In genomic region chr20:59398552-59399265, GRCh38 we compare ENCODE assay signal across 29 cellular contexts.
DNase-seq lines count a peak whose midpoint lies in the region; ATAC-seq and TF ChIP-seq lines count a peak whose summit lies in the region.
"Had no signal": no experiment of that assay in that cellular context is flagged by ENCODE, and none has a peak within 500 bp of the region (broad histone marks: within the 10 kb centered on the region; RNA-seq: fewer than 3 reads in every experiment).

No MANE protein-coding gene starts in this region.

- peak overlapping the region; percentile 65 for H3K4me2 ChIP-seq in BLaER1
- peak overlapping the region; percentile 41 for H3K4me2 ChIP-seq in neural cell (ENCODE audit: low read length)

- H3K27ac ChIP-seq in BLaER1, result no peak overlapping the region
- peak overlapping the region; percentile 45 for H3K27ac ChIP-seq in neural cell (ENCODE audit: low read length)
- H3K27ac ChIP-seq: coronary artery, parathyroid adenoma, SK-N-MC, skin epidermis, suprapubic skin, upper lobe of right lung had no signal

- no peaks in the 10 kb centered on the region for H3K36me3 Mint-ChIP-seq in activated CD4-positive, alpha-beta T cell treated with anti-CD3 and anti-CD28 coated beads for 36 hours (ENCODE audit: low read depth)
- H3K36me3 Mint-ChIP-seq: activated naive CD8-positive, alpha-beta T cell treated with anti-CD3 and anti-CD28 coated beads, Interleukin-2, amount 10 ng/mL, durations not matched to agents 7 days and 5 days had no signal

- TF ChIP-seq RAD21 in neural cell (conservative IDR thresholded peaks at IDR 0.05), result no peak

- H3K4me1 ChIP-seq in BLaER1, result peaks cover 43% of the 10 kb centered on the region

- H3K27me3 Mint-ChIP-seq in activated CD4-positive, alpha-beta T cell treated with anti-CD3 and anti-CD28 coated beads for 36 hours, result no peaks in the 10 kb centered on the region

- no peaks in the 10 kb centered on the region for H3K79me2 ChIP-seq in neural cell (replicated peaks; ENCODE audit: insufficient read depth, low read length)
- H3K79me2 ChIP-seq: parathyroid adenoma had no signal

- H3K9me3 ChIP-seq in BLaER1, result no peaks in the 10 kb centered on the region
- no peaks in the 10 kb centered on the region for H3K9me3 ChIP-seq in neural cell (ENCODE audit: low read length)
- H3K9me3 ChIP-seq: suprapubic skin, upper lobe of right lung had no signal

- no peak overlapping the region for H3K27ac Mint-ChIP-seq in activated CD4-positive, alpha-beta T cell treated with anti-CD3 and anti-CD28 coated beads for 36 hours
- H3K27ac Mint-ChIP-seq: activated naive CD8-positive, alpha-beta T cell treated with anti-CD3 and anti-CD28 coated beads, Interleukin-2, amount 10 ng/mL, durations not matched to agents 7 days and 5 days had no signal

- H3K36me3 ChIP-seq in BLaER1 (no peaks in the 10 kb centered on the region), neural cell (ENCODE audit: insufficient read depth, low read length) (no peaks in the 10 kb centered on the region)
- H3K36me3 ChIP-seq: suprapubic skin, upper lobe of right lung had no signal

- no peak overlapping the region for H2AFZ ChIP-seq in neural cell (ENCODE audit: low read depth, low read length)
- H2AFZ ChIP-seq: parathyroid adenoma had no signal

- no peaks in the 10 kb centered on the region for H3F3A ChIP-seq in neural cell (ENCODE audit: insufficient read depth, low read length, poor library complexity, severe bottlenecking)

- POLR2A ChIA-PET in activated CD4-positive, alpha-beta T cell treated with anti-CD3 and anti-CD28 coated beads for 36 hours (lab: Charles Lee), result no interaction called here

- ATAC-seq in activated CD4-positive, alpha-beta T cell treated with anti-CD3 and anti-CD28 coated beads for 36 hours, result no peak
- ATAC-seq in HG03521 (IDR thresholded peaks at IDR 0.05; ENCODE audit: unreplicated experiment), result no peak
- ATAC-seq in HG03565 (IDR thresholded peaks at IDR 0.05; ENCODE audit: unreplicated experiment), result no peak
- ATAC-seq: activated CD4-positive, CD25-positive, alpha-beta regulatory T cell treated with anti-CD3 and anti-CD28 coated beads, Interleukin-2, amount 50 U/mL, for 24 hours; left lobe of liver; upper lobe of right lung had no signal

- no peaks in the 10 kb centered on the region for H4K20me1 ChIP-seq in BLaER1
- H4K20me1 ChIP-seq in neural cell (ENCODE audit: insufficient read depth), result no peaks in the 10 kb centered on the region

- DNase-seq in activated CD4-positive, alpha-beta T cell treated with anti-CD3 and anti-CD28 coated beads for 36 hours, result peak; percentile 67
- no peak for DNase-seq in activated CD4-positive, alpha-beta T cell treated with anti-CD3 and anti-CD28 coated beads for 4 hours
- DNase-seq in RPMI8226, result peak; percentile 28
- no peak for DNase-seq in activated T-cell treated with anti-CD3 and anti-CD28 coated beads for 4 hours
- DNase-seq: activated naive CD8-positive, alpha-beta T cell treated with anti-CD3 and anti-CD28 coated beads, Interleukin-2, amount 10 ng/mL, durations not matched to agents 7 days and 5 days; AML-193; effector CD8-positive, alpha-beta T cell; GOT3; Kasumi-1; mesenchymal stem cell; NCI-H1436; NCI-H2081 treated with DMSO at 0.1 percent for 48 hours; NCI-H446 treated with DMSO at 0.1 percent for 48 hours; OCI-M1; stimulated activated naive CD4-positive, alpha-beta T cell treated with Interleukin-2 at 50 U/mL for 16 hours; T-helper 1 cell; upper lobe of right lung had no signal

- CTCF ChIA-PET in activated CD4-positive, alpha-beta T cell treated with anti-CD3 and anti-CD28 coated beads for 36 hours (lab: Charles Lee), result interaction anchor here (1.0 kb wide), 1 partner anchor 10 kb away, joined by 3 read pairs; no protein-coding TSS in a partner anchor

- H3K27me3 ChIP-seq in BLaER1, result peaks cover 14% of the 10 kb centered on the region; the same call in 1 of the 2 replicates
- H3K27me3 ChIP-seq in neural cell (ENCODE audit: insufficient read depth, low read depth, low read length), result no peaks in the 10 kb centered on the region

- no peak for TF ChIP-seq EP300 in neural cell (conservative IDR thresholded peaks at IDR 0.05; ENCODE audit: poor library complexity, severe bottlenecking)

- TF ChIP-seq CTCF in neural cell (IDR thresholded peaks at IDR 0.05; ENCODE audit: poor library complexity, severe bottlenecking), result no peak

- no peaks in the 10 kb centered on the region for H3K4me1 Mint-ChIP-seq in activated CD4-positive, alpha-beta T cell treated with anti-CD3 and anti-CD28 coated beads for 36 hours
- H3K4me1 Mint-ChIP-seq: activated naive CD8-positive, alpha-beta T cell treated with anti-CD3 and anti-CD28 coated beads, Interleukin-2, amount 10 ng/mL, durations not matched to agents 7 days and 5 days; neural crest cell had no signal

- no peaks in the 10 kb centered on the region for H3K9me3 Mint-ChIP-seq in activated CD4-positive, alpha-beta T cell treated with anti-CD3 and anti-CD28 coated beads for 36 hours (ENCODE audit: low read depth)
- H3K9me3 Mint-ChIP-seq: activated naive CD8-positive, alpha-beta T cell treated with anti-CD3 and anti-CD28 coated beads, Interleukin-2, amount 10 ng/mL, durations not matched to agents 7 days and 5 days; neural crest cell had no signal

- H3K4me3 ChIP-seq in BLaER1 (no peak overlapping the region), neural cell (ENCODE audit: low read length) (peak overlapping the region; percentile 31)
- H3K4me3 ChIP-seq: coronary artery, SK-N-MC, skin epidermis, suprapubic skin, upper lobe of right lung had no signal

- H3K9ac ChIP-seq in BLaER1 (0 out of 2 replicates have a peak overlapping the region, but pooled peaks have one; percentile 2), neural cell (ENCODE audit: low read length) (peak overlapping the region; percentile 55)
- H3K9ac ChIP-seq: parathyroid adenoma had no signal

- no peak overlapping the region for H3K4me3 Mint-ChIP-seq in activated CD4-positive, alpha-beta T cell treated with anti-CD3 and anti-CD28 coated beads for 36 hours
- H3K4me3 Mint-ChIP-seq: activated naive CD8-positive, alpha-beta T cell treated with anti-CD3 and anti-CD28 coated beads, Interleukin-2, amount 10 ng/mL, durations not matched to agents 7 days and 5 days; neural crest cell had no signal

- intact Hi-C loops in activated CD4-positive, alpha-beta T cell treated with anti-CD3 and anti-CD28 coated beads for 36 hours (cut with DNase I, micrococcal nuclease), result no loop called here

- no peaks in the 10 kb centered on the region for H3K9me2 ChIP-seq in neural cell (ENCODE audit: insufficient read depth, low read length)

TF ChIP-seq in neural cell, 6 proteins besides CTCF, POLR2A, EP300 and RAD21:
- no peak for TF ChIP-seq TAF1 (IDR thresholded peaks at IDR 0.05; ENCODE audit: low read depth)
- TF ChIP-seq MXI1 (conservative IDR thresholded peaks at IDR 0.05; ENCODE audit: poor library complexity, severe bottlenecking), result no peak
- TF ChIP-seq REST (IDR thresholded peaks at IDR 0.05; ENCODE audit: borderline replicate concordance), result no peak
- no peak for TF ChIP-seq EZH2 (IDR thresholded peaks at IDR 0.05; ENCODE audit: borderline replicate concordance, insufficient read depth, low read length, poor library complexity, severe bottlenecking)
- peak; percentile 5 for TF ChIP-seq POLR2AphosphoS5 (IDR thresholded peaks at IDR 0.05)
- no peak for TF ChIP-seq SMC3 (conservative IDR thresholded peaks at IDR 0.05; ENCODE audit: poor library complexity)

Comparison
In these comparisons a context has a peak if more than half of its experiments do, and no peak if none do; other contexts are left out.
1. DNase-seq: peak in activated CD4-positive, alpha-beta T cell treated with anti-CD3 and anti-CD28 coated beads for 36 hours (single experiment) and RPMI8226 (single experiment); none in activated CD4-positive, alpha-beta T cell treated with anti-CD3 and anti-CD28 coated beads for 4 hours (0 of 2) and activated T-cell treated with anti-CD3 and anti-CD28 coated beads for 4 hours (single experiment).